Comparison of ENCODE assay signal across 32 cellular contexts in genomic region chr18:43405097-43405496, GRCh38.
A peak's percentile ranks its signal among the peaks of the same experiment; 100 is the strongest.
DNase-seq lines count a peak whose midpoint lies in the region; ATAC-seq, FAIRE-seq and TF ChIP-seq lines count a peak whose summit lies in the region.
"Had no signal": no experiment of that assay in that cellular context is flagged by ENCODE, and none has a peak within 500 bp of the region (broad histone marks: within the 10 kb centered on the region; RNA-seq: fewer than 3 reads in every experiment).

No MANE protein-coding gene starts in this region.

- no peak overlapping the region for H3K27ac Mint-ChIP-seq in endodermal cell
- H3K27ac Mint-ChIP-seq: activated naive CD8-positive, alpha-beta T cell treated with anti-CD3 and anti-CD28 coated beads, Interleukin-2, amount 10 ng/mL, durations not matched to agents 7 days and 5 days; activated T-cell treated with anti-CD3 and anti-CD28 coated beads, Interleukin-2, amount 50 U/mL, for 24 hours; IgD-negative memory B cell; naive thymus-derived CD4-positive, alpha-beta T cell; T-helper 2 cell treated with Interferon-gamma antibody and Interleukin-4, amounts not matched to agents 5 μg/mL and 100 μg/mL, for 36 hours had no signal

- H3K36me3 ChIP-seq in bronchial epithelial cell (ENCODE audit: control insufficient read depth, insufficient read depth, low read length), result no peaks in the 10 kb centered on the region
- no peaks in the 10 kb centered on the region for H3K36me3 ChIP-seq in neural cell (ENCODE audit: insufficient read depth, low read length)
- H3K36me3 ChIP-seq in endodermal cell (ENCODE audit: control insufficient read depth, insufficient read depth, low read length), result no peaks in the 10 kb centered on the region
- H3K36me3 ChIP-seq: ascending aorta, gastroesophageal sphincter, left ventricle myocardium inferior, MG63, WERI-Rb-1 had no signal

- H3K4me3 ChIP-seq in bronchial epithelial cell (ENCODE audit: low read depth, low read length) (no peak overlapping the region), neural cell (ENCODE audit: low read length) (no peak overlapping the region), endodermal cell (ENCODE audit: low read length) (no peak overlapping the region)
- H3K4me3 ChIP-seq: ascending aorta, gastroesophageal sphincter, left ventricle myocardium inferior, MG63 had no signal

- no peak overlapping the region for H3K4me3 Mint-ChIP-seq in endodermal cell
- H3K4me3 Mint-ChIP-seq: activated naive CD8-positive, alpha-beta T cell treated with anti-CD3 and anti-CD28 coated beads, Interleukin-2, amount 10 ng/mL, durations not matched to agents 7 days and 5 days; activated T-cell treated with anti-CD3 and anti-CD28 coated beads, Interleukin-2, amount 50 U/mL, for 24 hours; IgD-negative memory B cell; naive thymus-derived CD4-positive, alpha-beta T cell; T-helper 2 cell treated with Interferon-gamma antibody and Interleukin-4, amounts not matched to agents 5 μg/mL and 100 μg/mL, for 36 hours had no signal

- DNase-seq in COLO829 (ENCODE audit: low spot score) (peak; percentile 2), NCI-H146 (lab: John Stamatoyannopoulos, UW) (peak; percentile 30), bronchial epithelial cell (ENCODE audit: low read depth) (peak; percentile 57), endodermal cell (no peak), HT-29 (ENCODE audit: low spot score) (no peak)
- DNase-seq: activated CD4-positive, alpha-beta T cell treated with anti-CD3 and anti-CD28 coated beads for 48 hours; activated gamma-delta T cell; activated naive CD8-positive, alpha-beta T cell treated with anti-CD3 and anti-CD28 coated beads, Interleukin-2, amount 10 ng/mL, durations not matched to agents 7 days and 5 days; activated T-cell treated with anti-CD3 and anti-CD28 coated beads, Interleukin-2, amount 50 U/mL, for 24 hours; Calu3; dermis blood vessel endothelial cell; hippocampal formation; left ventricle myocardium inferior; MG63; naive thymus-derived CD4-positive, alpha-beta T cell; NCI-H1436; NCI-H510A treated with DMSO at 0.1 percent for 48 hours; nucleus accumbens; PC-3; SHP77 treated with DMSO at 0.1 percent for 48 hours; stimulated activated CD4-positive, alpha-beta T cell treated with anti-CD3 and anti-CD28 coated beads, Interleukin-2, amount 100 ng/mL, for 48 hours; trophoblast cell; WERI-Rb-1 had no signal

- H3K36me3 Mint-ChIP-seq in endodermal cell (ENCODE audit: low read depth), result no peaks in the 10 kb centered on the region
- H3K36me3 Mint-ChIP-seq: activated naive CD8-positive, alpha-beta T cell treated with anti-CD3 and anti-CD28 coated beads, Interleukin-2, amount 10 ng/mL, durations not matched to agents 7 days and 5 days; IgD-negative memory B cell; naive thymus-derived CD4-positive, alpha-beta T cell had no signal

- TF ChIP-seq RAD21 in neural cell (conservative IDR thresholded peaks at IDR 0.05), result no peak

- no peaks in the 10 kb centered on the region for H3K4me1 Mint-ChIP-seq in endodermal cell
- H3K4me1 Mint-ChIP-seq: activated naive CD8-positive, alpha-beta T cell treated with anti-CD3 and anti-CD28 coated beads, Interleukin-2, amount 10 ng/mL, durations not matched to agents 7 days and 5 days; IgD-negative memory B cell; naive thymus-derived CD4-positive, alpha-beta T cell had no signal

- H3F3A ChIP-seq in neural cell (ENCODE audit: insufficient read depth, low read length, poor library complexity, severe bottlenecking), result no peaks in the 10 kb centered on the region

- peaks cover 14% of the 10 kb centered on the region for H3K9me3 Mint-ChIP-seq in endodermal cell

- no peaks in the 10 kb centered on the region for H3K79me2 ChIP-seq in neural cell (replicated peaks; ENCODE audit: insufficient read depth, low read length)

- WGBS in endodermal cell (ENCODE audit: insufficient coverage in 1 of 2, insufficient read length in 1 of 2), 2 experiments, result 60 to 90% methylated on average over 1 of the region's 1 CpG

- no peak overlapping the region for H2AFZ ChIP-seq in neural cell (ENCODE audit: low read depth, low read length)

- H3K27ac ChIP-seq in neural cell (ENCODE audit: low read length), result peak overlapping the region; percentile 27
- H3K27ac ChIP-seq in endodermal cell (ENCODE audit: low read depth, low read length), result no peak overlapping the region
- H3K27ac ChIP-seq: ascending aorta, C4-2B, gastroesophageal sphincter, left ventricle myocardium inferior, WERI-Rb-1 had no signal

- TF ChIP-seq CTCF in bronchial epithelial cell (IDR thresholded peaks at IDR 0.05; ENCODE audit: insufficient read depth, low read length, severe bottlenecking) (no peak), neural cell (IDR thresholded peaks at IDR 0.05; ENCODE audit: poor library complexity, severe bottlenecking) (no peak), endodermal cell (conservative IDR thresholded peaks at IDR 0.05) (no peak)

- H3K27me3 ChIP-seq in bronchial epithelial cell (ENCODE audit: control insufficient read depth, insufficient read depth, low read length), result no peaks in the 10 kb centered on the region
- H3K27me3 ChIP-seq in neural cell (ENCODE audit: insufficient read depth, low read depth, low read length), result no peaks in the 10 kb centered on the region
- no peaks in the 10 kb centered on the region for H3K27me3 ChIP-seq in endodermal cell (ENCODE audit: control insufficient read depth, insufficient read depth, low read length, poor library complexity, severe bottlenecking)
- H3K27me3 ChIP-seq: ascending aorta, gastroesophageal sphincter, MG63 had no signal

- no peak overlapping the region for H3K9ac ChIP-seq in neural cell (ENCODE audit: low read length)
- no peak overlapping the region for H3K9ac ChIP-seq in endodermal cell (ENCODE audit: extremely low read depth, low read length, poor library complexity, severe bottlenecking)

- H4K20me1 ChIP-seq in neural cell (ENCODE audit: insufficient read depth), result no peaks in the 10 kb centered on the region

- no peaks in the 10 kb centered on the region for H3K27me3 Mint-ChIP-seq in endodermal cell (ENCODE audit: insufficient read depth)
- H3K27me3 Mint-ChIP-seq: activated naive CD8-positive, alpha-beta T cell treated with anti-CD3 and anti-CD28 coated beads, Interleukin-2, amount 10 ng/mL, durations not matched to agents 7 days and 5 days; activated T-cell treated with anti-CD3 and anti-CD28 coated beads, Interleukin-2, amount 50 U/mL, for 24 hours; IgD-negative memory B cell; naive thymus-derived CD4-positive, alpha-beta T cell had no signal

- no peaks in the 10 kb centered on the region for H3K9me2 ChIP-seq in neural cell (ENCODE audit: insufficient read depth, low read length)

- H3K9me3 ChIP-seq in neural cell (ENCODE audit: low read length), result no peaks in the 10 kb centered on the region
- H3K9me3 ChIP-seq in endodermal cell (ENCODE audit: control insufficient read depth, low read length), result no peaks in the 10 kb centered on the region
- H3K9me3 ChIP-seq: ascending aorta, gastroesophageal sphincter, MG63 had no signal

- no peak for FAIRE-seq in bronchial epithelial cell (lab: Jason Lieb, UNC)
- FAIRE-seq: endometrium had no signal

- no peak overlapping the region for H3K4me2 ChIP-seq in neural cell (ENCODE audit: low read length)

- H3K4me1 ChIP-seq in endodermal cell (ENCODE audit: control insufficient read depth, insufficient read depth, low read length), result no peaks in the 10 kb centered on the region
- H3K4me1 ChIP-seq: ascending aorta, gastroesophageal sphincter, left ventricle myocardium inferior had no signal

- TF ChIP-seq EP300 in neural cell (conservative IDR thresholded peaks at IDR 0.05; ENCODE audit: poor library complexity, severe bottlenecking), result no peak

- ATAC-seq in HG03378 (IDR thresholded peaks at IDR 0.05; ENCODE audit: unreplicated experiment) (no peak), GM21619 (IDR thresholded peaks at IDR 0.05; ENCODE audit: unreplicated experiment) (no peak)
- ATAC-seq: gastroesophageal sphincter; naive thymus-derived CD4-positive, alpha-beta T cell; PC-3 had no signal

TF ChIP-seq in neural cell, 6 proteins besides CTCF, POLR2A, EP300 and RAD21:
- TF ChIP-seq POLR2AphosphoS5 (IDR thresholded peaks at IDR 0.05), result peak; percentile 29
- TF ChIP-seq MXI1 (conservative IDR thresholded peaks at IDR 0.05; ENCODE audit: poor library complexity, severe bottlenecking), result no peak

Comparison
In these comparisons a context has a peak if more than half of its experiments do, and no peak if none do; other contexts are left out.
1. DNase-seq: peak in COLO829 (single experiment), NCI-H146 (single experiment) and bronchial epithelial cell (single experiment); none in endodermal cell (single experiment) and HT-29 (single experiment).